1 cellular context compared by ENCODE assay signal in the genomic region with DNA sequence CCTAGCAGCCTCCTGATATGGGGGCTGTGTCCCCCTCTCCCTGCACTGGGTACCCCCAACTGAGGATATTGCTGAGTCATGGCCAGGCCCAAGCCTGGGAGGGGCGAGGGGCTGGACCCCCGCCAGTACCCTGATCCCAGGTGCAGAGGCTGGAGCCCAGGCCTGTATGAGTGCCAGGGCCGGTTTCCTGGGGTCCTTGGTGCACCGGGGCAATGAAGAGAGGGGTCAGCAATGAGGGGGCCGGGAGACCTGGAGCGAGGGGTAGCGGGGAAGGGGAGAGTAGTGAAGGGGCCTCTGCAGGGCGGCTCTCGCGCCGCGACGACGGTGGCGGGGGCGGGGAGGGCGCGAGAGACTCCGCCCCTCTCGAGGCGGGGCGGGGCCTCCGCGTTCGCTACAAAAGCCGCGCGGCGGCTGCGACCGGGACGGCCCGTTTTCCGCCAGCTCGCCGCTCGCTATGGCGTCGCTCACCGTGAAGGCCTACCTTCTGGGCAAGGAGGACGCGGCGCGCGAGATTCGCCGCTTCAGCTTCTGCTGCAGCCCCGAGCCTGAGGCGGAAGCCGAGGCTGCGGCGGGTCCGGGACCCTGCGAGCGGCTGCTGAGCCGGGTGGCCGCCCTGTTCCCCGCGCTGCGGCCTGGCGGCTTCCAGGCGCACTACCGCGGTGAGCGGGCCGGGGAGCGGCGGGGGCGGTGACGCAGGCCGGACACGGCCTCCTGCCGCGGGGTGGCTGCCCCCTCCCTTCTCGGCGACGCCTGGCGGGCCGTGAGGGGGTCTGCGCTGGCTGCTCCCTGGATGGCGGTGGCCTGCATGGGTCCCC.
TF ChIP-seq lines count a peak whose summit lies in the region.

A gene (plus strand): TSS at position 423 of the 815 bp plus-strand sequence. CDS start 32 bp downstream, at position 455.

TF ChIP-seq in HepG2, 621 proteins besides CTCF, POLR2A, EP300 and RAD21 (continued from another document and continues in another):
- TF ChIP-seq, protein P1, sequence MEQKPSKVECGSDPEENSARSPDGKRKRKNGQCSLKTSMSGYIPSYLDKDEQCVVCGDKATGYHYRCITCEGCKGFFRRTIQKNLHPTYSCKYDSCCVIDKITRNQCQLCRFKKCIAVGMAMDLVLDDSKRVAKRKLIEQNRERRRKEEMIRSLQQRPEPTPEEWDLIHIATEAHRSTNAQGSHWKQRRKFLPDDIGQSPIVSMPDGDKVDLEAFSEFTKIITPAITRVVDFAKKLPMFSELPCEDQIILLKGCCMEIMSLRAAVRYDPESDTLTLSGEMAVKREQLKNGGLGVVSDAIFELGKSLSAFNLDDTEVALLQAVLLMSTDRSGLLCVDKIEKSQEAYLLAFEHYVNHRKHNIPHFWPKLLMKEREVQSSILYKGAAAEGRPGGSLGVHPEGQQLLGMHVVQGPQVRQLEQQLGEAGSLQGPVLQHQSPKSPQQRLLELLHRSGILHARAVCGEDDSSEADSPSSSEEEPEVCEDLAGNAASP (CRISPR knock-in tag; IDR thresholded peaks at IDR 0.05; ENCODE audit: borderline replicate concordance) = peak; percentile 60
- TF ChIP-seq POLR2AphosphoS5 (IDR thresholded peaks at IDR 0.05; ENCODE audit: low read depth, low read length) (peak; percentile 97), IKZF4 (CRISPR knock-in tag; IDR thresholded peaks at IDR 0.05; ENCODE audit: borderline replicate concordance, low read depth, not compliant biosample characterization) (peak; percentile 65), KAT8 (CRISPR knock-in tag; IDR thresholded peaks at IDR 0.05) (no peak; the same call in 1 of the 2 replicates), MYC (CRISPR knock-in tag; IDR thresholded peaks at IDR 0.05; ENCODE audit: borderline replicate concordance) (peak; percentile 65; the same call in 1 of the 2 replicates), NKX3-1 (CRISPR knock-in tag; IDR thresholded peaks at IDR 0.05) (peak; percentile 58; the same call in 1 of the 2 replicates), ZNF124 (CRISPR knock-in tag; IDR thresholded peaks at IDR 0.05) (no peak), NCOA1 (CRISPR knock-in tag; IDR thresholded peaks at IDR 0.05) (peak; percentile 65), PHF5A (CRISPR knock-in tag; IDR thresholded peaks at IDR 0.05; ENCODE audit: low read depth, unreplicated experiment) (peak; percentile 45), SALL1 (CRISPR knock-in tag; IDR thresholded peaks at IDR 0.05) (peak; percentile 78), ZNF326 (CRISPR knock-in tag; IDR thresholded peaks at IDR 0.05; ENCODE audit: borderline replicate concordance) (peak; percentile 74; the same call in 1 of the 2 replicates), NFE2L1 (CRISPR knock-in tag; IDR thresholded peaks at IDR 0.05; ENCODE audit: borderline replicate concordance) (peak; percentile 96), SP2 (CRISPR knock-in tag; IDR thresholded peaks at IDR 0.05) (peak; percentile 54), KDM5B (CRISPR knock-in tag; IDR thresholded peaks at IDR 0.05; ENCODE audit: borderline replicate concordance) (peak; percentile 67), SRY (CRISPR knock-in tag; IDR thresholded peaks at IDR 0.05) (peak; percentile 93), TP53 (CRISPR knock-in tag; conservative IDR thresholded peaks at IDR 0.05) (no peak), NPAS2 (CRISPR knock-in tag; IDR thresholded peaks at IDR 0.05; ENCODE audit: borderline replicate concordance) (no peak), REXO4 (CRISPR knock-in tag; IDR thresholded peaks at IDR 0.05; ENCODE audit: borderline replicate concordance) (no peak), ZNF138 (CRISPR knock-in tag; IDR thresholded peaks at IDR 0.05; ENCODE audit: low read depth) (peak; percentile 87; the same call in 1 of the 2 replicates), ZSCAN12 (CRISPR knock-in tag; IDR thresholded peaks at IDR 0.05) (no peak), FOXJ3 (CRISPR knock-in tag; IDR thresholded peaks at IDR 0.05; ENCODE audit: borderline replicate concordance) (no peak), ELF3 (CRISPR knock-in tag; IDR thresholded peaks at IDR 0.05) (0 out of 2 replicates have a peak, but pooled peaks have one; percentile 51), SIN3A (IDR thresholded peaks at IDR 0.05; ENCODE audit: borderline replicate concordance, low read depth, low read length) (peak; percentile 89; the same call in 1 of the 2 replicates), HNRNPL (IDR thresholded peaks at IDR 0.05; ENCODE audit: low read depth, low read length) (peak; percentile 18), TOPORS (CRISPR knock-in tag; IDR thresholded peaks at IDR 0.05) (peak; percentile 44; the same call in 1 of the 2 replicates), GABPB1 (CRISPR knock-in tag; IDR thresholded peaks at IDR 0.05) (peak; percentile 70; the same call in 1 of the 2 replicates), AHR (CRISPR knock-in tag; IDR thresholded peaks at IDR 0.05) (peak; percentile 67; the same call in 1 of the 2 replicates), NR3C1 (CRISPR knock-in tag; IDR thresholded peaks at IDR 0.05) (0 out of 2 replicates have a peak, but pooled peaks have one; percentile 81), NONO (IDR thresholded peaks at IDR 0.05) (no peak), NONO (CRISPR knock-in tag; conservative IDR thresholded peaks at IDR 0.05) (peak; percentile 34; the same call in 1 of the 2 replicates), HDAC6 (IDR thresholded peaks at IDR 0.05; ENCODE audit: low read depth, low read length) (no peak), TEAD2 (CRISPR knock-in tag; IDR thresholded peaks at IDR 0.05) (no peak), ZNF44 (CRISPR knock-in tag; IDR thresholded peaks at IDR 0.05) (no peak), NR1H2 (CRISPR knock-in tag; IDR thresholded peaks at IDR 0.05; ENCODE audit: borderline replicate concordance, low read depth) (peak; percentile 84)
- TF ChIP-seq, protein P2, sequence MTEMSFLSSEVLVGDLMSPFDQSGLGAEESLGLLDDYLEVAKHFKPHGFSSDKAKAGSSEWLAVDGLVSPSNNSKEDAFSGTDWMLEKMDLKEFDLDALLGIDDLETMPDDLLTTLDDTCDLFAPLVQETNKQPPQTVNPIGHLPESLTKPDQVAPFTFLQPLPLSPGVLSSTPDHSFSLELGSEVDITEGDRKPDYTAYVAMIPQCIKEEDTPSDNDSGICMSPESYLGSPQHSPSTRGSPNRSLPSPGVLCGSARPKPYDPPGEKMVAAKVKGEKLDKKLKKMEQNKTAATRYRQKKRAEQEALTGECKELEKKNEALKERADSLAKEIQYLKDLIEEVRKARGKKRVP (CRISPR knock-in tag; IDR thresholded peaks at IDR 0.05) = 0 out of 4 replicates have a peak, but pooled peaks of 1 of the 2 experiments have one; percentile 62
- TF ChIP-seq, protein P3, sequence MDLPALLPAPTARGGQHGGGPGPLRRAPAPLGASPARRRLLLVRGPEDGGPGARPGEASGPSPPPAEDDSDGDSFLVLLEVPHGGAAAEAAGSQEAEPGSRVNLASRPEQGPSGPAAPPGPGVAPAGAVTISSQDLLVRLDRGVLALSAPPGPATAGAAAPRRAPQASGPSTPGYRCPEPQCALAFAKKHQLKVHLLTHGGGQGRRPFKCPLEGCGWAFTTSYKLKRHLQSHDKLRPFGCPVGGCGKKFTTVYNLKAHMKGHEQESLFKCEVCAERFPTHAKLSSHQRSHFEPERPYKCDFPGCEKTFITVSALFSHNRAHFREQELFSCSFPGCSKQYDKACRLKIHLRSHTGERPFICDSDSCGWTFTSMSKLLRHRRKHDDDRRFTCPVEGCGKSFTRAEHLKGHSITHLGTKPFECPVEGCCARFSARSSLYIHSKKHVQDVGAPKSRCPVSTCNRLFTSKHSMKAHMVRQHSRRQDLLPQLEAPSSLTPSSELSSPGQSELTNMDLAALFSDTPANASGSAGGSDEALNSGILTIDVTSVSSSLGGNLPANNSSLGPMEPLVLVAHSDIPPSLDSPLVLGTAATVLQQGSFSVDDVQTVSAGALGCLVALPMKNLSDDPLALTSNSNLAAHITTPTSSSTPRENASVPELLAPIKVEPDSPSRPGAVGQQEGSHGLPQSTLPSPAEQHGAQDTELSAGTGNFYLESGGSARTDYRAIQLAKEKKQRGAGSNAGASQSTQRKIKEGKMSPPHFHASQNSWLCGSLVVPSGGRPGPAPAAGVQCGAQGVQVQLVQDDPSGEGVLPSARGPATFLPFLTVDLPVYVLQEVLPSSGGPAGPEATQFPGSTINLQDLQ (CRISPR knock-in tag; IDR thresholded peaks at IDR 0.05) = peak; percentile 74
- TF ChIP-seq, protein P4, sequence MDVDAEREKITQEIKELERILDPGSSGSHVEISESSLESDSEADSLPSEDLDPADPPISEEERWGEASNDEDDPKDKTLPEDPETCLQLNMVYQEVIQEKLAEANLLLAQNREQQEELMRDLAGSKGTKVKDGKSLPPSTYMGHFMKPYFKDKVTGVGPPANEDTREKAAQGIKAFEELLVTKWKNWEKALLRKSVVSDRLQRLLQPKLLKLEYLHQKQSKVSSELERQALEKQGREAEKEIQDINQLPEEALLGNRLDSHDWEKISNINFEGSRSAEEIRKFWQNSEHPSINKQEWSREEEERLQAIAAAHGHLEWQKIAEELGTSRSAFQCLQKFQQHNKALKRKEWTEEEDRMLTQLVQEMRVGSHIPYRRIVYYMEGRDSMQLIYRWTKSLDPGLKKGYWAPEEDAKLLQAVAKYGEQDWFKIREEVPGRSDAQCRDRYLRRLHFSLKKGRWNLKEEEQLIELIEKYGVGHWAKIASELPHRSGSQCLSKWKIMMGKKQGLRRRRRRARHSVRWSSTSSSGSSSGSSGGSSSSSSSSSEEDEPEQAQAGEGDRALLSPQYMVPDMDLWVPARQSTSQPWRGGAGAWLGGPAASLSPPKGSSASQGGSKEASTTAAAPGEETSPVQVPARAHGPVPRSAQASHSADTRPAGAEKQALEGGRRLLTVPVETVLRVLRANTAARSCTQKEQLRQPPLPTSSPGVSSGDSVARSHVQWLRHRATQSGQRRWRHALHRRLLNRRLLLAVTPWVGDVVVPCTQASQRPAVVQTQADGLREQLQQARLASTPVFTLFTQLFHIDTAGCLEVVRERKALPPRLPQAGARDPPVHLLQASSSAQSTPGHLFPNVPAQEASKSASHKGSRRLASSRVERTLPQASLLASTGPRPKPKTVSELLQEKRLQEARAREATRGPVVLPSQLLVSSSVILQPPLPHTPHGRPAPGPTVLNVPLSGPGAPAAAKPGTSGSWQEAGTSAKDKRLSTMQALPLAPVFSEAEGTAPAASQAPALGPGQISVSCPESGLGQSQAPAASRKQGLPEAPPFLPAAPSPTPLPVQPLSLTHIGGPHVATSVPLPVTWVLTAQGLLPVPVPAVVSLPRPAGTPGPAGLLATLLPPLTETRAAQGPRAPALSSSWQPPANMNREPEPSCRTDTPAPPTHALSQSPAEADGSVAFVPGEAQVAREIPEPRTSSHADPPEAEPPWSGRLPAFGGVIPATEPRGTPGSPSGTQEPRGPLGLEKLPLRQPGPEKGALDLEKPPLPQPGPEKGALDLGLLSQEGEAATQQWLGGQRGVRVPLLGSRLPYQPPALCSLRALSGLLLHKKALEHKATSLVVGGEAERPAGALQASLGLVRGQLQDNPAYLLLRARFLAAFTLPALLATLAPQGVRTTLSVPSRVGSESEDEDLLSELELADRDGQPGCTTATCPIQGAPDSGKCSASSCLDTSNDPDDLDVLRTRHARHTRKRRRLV (CRISPR knock-in tag; IDR thresholded peaks at IDR 0.05) = peak; percentile 46; the same call in 1 of the 2 replicates
- TF ChIP-seq, protein P5, sequence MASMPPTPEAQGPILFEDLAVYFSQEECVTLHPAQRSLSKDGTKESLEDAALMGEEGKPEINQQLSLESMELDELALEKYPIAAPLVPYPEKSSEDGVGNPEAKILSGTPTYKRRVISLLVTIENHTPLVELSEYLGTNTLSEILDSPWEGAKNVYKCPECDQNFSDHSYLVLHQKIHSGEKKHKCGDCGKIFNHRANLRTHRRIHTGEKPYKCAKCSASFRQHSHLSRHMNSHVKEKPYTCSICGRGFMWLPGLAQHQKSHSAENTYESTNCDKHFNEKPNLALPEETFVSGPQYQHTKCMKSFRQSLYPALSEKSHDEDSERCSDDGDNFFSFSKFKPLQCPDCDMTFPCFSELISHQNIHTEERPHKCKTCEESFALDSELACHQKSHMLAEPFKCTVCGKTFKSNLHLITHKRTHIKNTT (CRISPR knock-in tag; IDR thresholded peaks at IDR 0.05) = no peak
- TF ChIP-seq, protein P6, sequence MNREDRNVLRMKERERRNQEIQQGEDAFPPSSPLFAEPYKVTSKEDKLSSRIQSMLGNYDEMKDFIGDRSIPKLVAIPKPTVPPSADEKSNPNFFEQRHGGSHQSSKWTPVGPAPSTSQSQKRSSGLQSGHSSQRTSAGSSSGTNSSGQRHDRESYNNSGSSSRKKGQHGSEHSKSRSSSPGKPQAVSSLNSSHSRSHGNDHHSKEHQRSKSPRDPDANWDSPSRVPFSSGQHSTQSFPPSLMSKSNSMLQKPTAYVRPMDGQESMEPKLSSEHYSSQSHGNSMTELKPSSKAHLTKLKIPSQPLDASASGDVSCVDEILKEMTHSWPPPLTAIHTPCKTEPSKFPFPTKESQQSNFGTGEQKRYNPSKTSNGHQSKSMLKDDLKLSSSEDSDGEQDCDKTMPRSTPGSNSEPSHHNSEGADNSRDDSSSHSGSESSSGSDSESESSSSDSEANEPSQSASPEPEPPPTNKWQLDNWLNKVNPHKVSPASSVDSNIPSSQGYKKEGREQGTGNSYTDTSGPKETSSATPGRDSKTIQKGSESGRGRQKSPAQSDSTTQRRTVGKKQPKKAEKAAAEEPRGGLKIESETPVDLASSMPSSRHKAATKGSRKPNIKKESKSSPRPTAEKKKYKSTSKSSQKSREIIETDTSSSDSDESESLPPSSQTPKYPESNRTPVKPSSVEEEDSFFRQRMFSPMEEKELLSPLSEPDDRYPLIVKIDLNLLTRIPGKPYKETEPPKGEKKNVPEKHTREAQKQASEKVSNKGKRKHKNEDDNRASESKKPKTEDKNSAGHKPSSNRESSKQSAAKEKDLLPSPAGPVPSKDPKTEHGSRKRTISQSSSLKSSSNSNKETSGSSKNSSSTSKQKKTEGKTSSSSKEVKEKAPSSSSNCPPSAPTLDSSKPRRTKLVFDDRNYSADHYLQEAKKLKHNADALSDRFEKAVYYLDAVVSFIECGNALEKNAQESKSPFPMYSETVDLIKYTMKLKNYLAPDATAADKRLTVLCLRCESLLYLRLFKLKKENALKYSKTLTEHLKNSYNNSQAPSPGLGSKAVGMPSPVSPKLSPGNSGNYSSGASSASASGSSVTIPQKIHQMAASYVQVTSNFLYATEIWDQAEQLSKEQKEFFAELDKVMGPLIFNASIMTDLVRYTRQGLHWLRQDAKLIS (CRISPR knock-in tag; IDR thresholded peaks at IDR 0.05) = peak; percentile 91; the same call in 1 of the 2 replicates
- TF ChIP-seq, protein P7, sequence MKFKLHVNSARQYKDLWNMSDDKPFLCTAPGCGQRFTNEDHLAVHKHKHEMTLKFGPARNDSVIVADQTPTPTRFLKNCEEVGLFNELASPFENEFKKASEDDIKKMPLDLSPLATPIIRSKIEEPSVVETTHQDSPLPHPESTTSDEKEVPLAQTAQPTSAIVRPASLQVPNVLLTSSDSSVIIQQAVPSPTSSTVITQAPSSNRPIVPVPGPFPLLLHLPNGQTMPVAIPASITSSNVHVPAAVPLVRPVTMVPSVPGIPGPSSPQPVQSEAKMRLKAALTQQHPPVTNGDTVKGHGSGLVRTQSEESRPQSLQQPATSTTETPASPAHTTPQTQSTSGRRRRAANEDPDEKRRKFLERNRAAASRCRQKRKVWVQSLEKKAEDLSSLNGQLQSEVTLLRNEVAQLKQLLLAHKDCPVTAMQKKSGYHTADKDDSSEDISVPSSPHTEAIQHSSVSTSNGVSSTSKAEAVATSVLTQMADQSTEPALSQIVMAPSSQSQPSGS (CRISPR knock-in tag; IDR thresholded peaks at IDR 0.05) = peak; percentile 45; the same call in 1 of the 2 replicates
- TF ChIP-seq, protein P8, sequence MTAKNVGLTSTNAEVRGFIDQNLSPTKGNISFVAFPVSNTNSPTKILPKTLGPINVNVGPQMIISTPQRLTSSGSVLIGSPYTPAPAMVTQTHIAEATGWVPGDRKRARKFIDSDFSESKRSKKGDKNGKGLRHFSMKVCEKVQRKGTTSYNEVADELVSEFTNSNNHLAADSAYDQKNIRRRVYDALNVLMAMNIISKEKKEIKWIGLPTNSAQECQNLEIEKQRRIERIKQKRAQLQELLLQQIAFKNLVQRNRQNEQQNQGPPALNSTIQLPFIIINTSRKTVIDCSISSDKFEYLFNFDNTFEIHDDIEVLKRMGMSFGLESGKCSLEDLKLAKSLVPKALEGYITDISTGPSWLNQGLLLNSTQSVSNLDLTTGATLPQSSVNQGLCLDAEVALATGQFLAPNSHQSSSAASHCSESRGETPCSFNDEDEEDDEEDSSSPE (CRISPR knock-in tag; IDR thresholded peaks at IDR 0.05) = peak; percentile 62
